8 cellular contexts compared by ENCODE assay signal in the genomic region with DNA sequence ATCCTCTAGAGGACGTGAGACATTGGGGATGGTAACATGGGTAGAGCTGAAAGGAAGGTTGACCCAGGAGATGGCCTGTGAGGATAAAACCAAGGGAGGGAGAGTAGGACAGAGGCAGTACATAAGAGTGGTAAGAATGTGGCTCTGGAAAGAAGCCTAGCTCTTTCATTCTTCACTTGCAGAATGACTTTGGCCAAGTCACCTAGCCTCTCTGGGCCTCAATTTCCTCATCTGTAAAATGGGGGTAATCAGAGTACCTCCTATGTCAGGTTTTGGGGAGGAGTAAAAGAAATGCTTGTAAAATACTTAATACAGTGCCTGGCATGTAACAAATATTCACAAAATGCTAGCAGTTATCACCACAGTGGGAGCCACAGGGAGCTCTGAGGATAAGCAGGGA. TPM values are rescaled to one million over a fixed set of nuclear protein-coding genes. Genes with fewer than 3 reads are reported as not detected.
DNase-seq lines count a peak whose midpoint lies in the region; ATAC-seq and TF ChIP-seq lines count a peak whose summit lies in the region.

No MANE protein-coding gene starts in this region.

- POLR2A ChIA-PET in GM10248 (lab: Yijun Ruan, JAX): no interaction called here

- H3K4me1 Mint-ChIP-seq in progenitor cell of endocrine pancreas (ENCODE audit: low read depth): peaks cover 58% of the 10 kb centered on the region

- peak overlapping the region; percentile 82 for H3K4me3 Mint-ChIP-seq in progenitor cell of endocrine pancreas (ENCODE audit: low read depth)

- ATAC-seq in GM18520 (IDR thresholded peaks at IDR 0.05; ENCODE audit: unreplicated experiment): no peak

- H3K36me3 Mint-ChIP-seq in progenitor cell of endocrine pancreas (ENCODE audit: insufficient read depth): peaks cover 9% of the 10 kb centered on the region

- no peak for TF ChIP-seq POLR2A in esophagus muscularis mucosa (IDR thresholded peaks at IDR 0.05; ENCODE audit: low read depth)

- TF ChIP-seq EP300 in esophagus muscularis mucosa (IDR thresholded peaks at IDR 0.05): no peak

- H4K20me1 ChIP-seq in DOHH2 (ENCODE audit: control insufficient read depth, insufficient read depth, low read depth, low read length): peaks cover 8% of the 10 kb centered on the region; the same call in 1 of the 2 replicates

- H3K4me3 ChIP-seq in DOHH2 (ENCODE audit: low read length) (peak overlapping the region; percentile 87), SJCRH30 (peak overlapping the region; percentile 75), esophagus muscularis mucosa (peak overlapping the region; percentile 64 to 86 (median 73))

- no peaks in the 10 kb centered on the region for H3K9me2 ChIP-seq in DOHH2 (replicated peaks; ENCODE audit: control insufficient read depth, low read length)

- H3K9me3 ChIP-seq in DOHH2 (ENCODE audit: control insufficient read depth, insufficient read depth, low read length) (no peaks in the 10 kb centered on the region), SJCRH30 (replicated peaks) (no peaks in the 10 kb centered on the region), esophagus muscularis mucosa (no peaks in the 10 kb centered on the region)

- no peak for TF ChIP-seq CTCF in DOHH2 (IDR thresholded peaks at IDR 0.05; ENCODE audit: low read depth, low read length, poor library complexity, severe bottlenecking)
- no peak for TF ChIP-seq CTCF in esophagus muscularis mucosa (IDR thresholded peaks at IDR 0.05)
- no peak for TF ChIP-seq CTCF in progenitor cell of endocrine pancreas (IDR thresholded peaks at IDR 0.05; ENCODE audit: unreplicated experiment)
- no peak for TF ChIP-seq CTCF in GM10248 (IDR thresholded peaks at IDR 0.05; ENCODE audit: control extremely low read depth, extremely low read depth, low read depth, missing control alignments)

- intact Hi-C loops in esophagus muscularis mucosa (cut with DNase I): loop anchor here (5.0 kb wide), 1 partner anchor 311 kb away; a partner anchor contains a TSS

- H3K27ac ChIP-seq in DOHH2 (ENCODE audit: low read depth, low read length): peak overlapping the region; percentile 96
- peak overlapping the region; percentile 22; the same call in 1 of the 2 replicates for H3K27ac ChIP-seq in SJCRH30
- H3K27ac ChIP-seq in esophagus muscularis mucosa (replicated peaks in 1 of 4): peak overlapping the region; percentile 97 to 98 (median 98)

- CTCF ChIA-PET in GM10248 (lab: Yijun Ruan, JAX): interaction anchor here (1.0 to 2.0 kb wide), 6 partner anchors 9 to 98 kb away, joined by 3 to 9 read pairs (median 4); a partner anchor contains a TSS

- WGBS in esophagus muscularis mucosa: 56% methylated on average over 1 of the region's 1 CpG

- no peaks in the 10 kb centered on the region for H3K27me3 ChIP-seq in DOHH2 (ENCODE audit: control insufficient read depth, low read length)
- H3K27me3 ChIP-seq in SJCRH30: no peaks in the 10 kb centered on the region
- H3K27me3 ChIP-seq in esophagus muscularis mucosa: no peaks in the 10 kb centered on the region

- H3K4me1 ChIP-seq in DOHH2 (ENCODE audit: control insufficient read depth, low read length): peaks cover 51% of the 10 kb centered on the region
- H3K4me1 ChIP-seq in SJCRH30: peaks cover 13% of the 10 kb centered on the region
- H3K4me1 ChIP-seq in esophagus muscularis mucosa: peaks cover 55 to 92% (median 88%) of the 10 kb centered on the region in 4 donors

- no peaks in the 10 kb centered on the region for H3K9me3 Mint-ChIP-seq in progenitor cell of endocrine pancreas (ENCODE audit: low read depth)

- no peaks in the 10 kb centered on the region for H3K27me3 Mint-ChIP-seq in progenitor cell of endocrine pancreas

- H3F3A ChIP-seq in DOHH2 (ENCODE audit: control insufficient read depth, insufficient read depth): peaks cover 48% of the 10 kb centered on the region

- H3K36me3 ChIP-seq in DOHH2 (ENCODE audit: control insufficient read depth, low read length) (peaks cover 56% of the 10 kb centered on the region), SJCRH30 (no peaks in the 10 kb centered on the region), esophagus muscularis mucosa (peaks cover 3 to 17% (median 11%) of the 10 kb centered on the region in 4 donors)

- peak overlapping the region; percentile 93 for H3K4me2 ChIP-seq in DOHH2 (ENCODE audit: low read length)

- H3K27ac Mint-ChIP-seq in progenitor cell of endocrine pancreas: peak overlapping the region; percentile 96

- peaks cover 76% of the 10 kb centered on the region for H3K79me2 ChIP-seq in DOHH2 (ENCODE audit: control insufficient read depth, low read length)

- DNase-seq in SJCRH30: no peak
- no peak for DNase-seq in esophagus muscularis mucosa (ENCODE audit: extremely low spot score)
- no peak for DNase-seq in progenitor cell of endocrine pancreas (ENCODE audit: low spot score, unreplicated experiment)
- no peak for DNase-seq in GM10248 (ENCODE audit: extremely low spot score)
- no peak for DNase-seq in central memory CD4-positive, alpha-beta T cell
- no peak for DNase-seq in NCI-H187 (lab: John Stamatoyannopoulos, UW)

RNA-seq across cellular contexts. Expression of a gene that starts 6.9 kb away (rescaled TPM):
- 6.4 and 9.0 TPM in 2 replicates for total RNA-seq in SJCRH30 (2014; rRNA removed; shearing (Covaris generic))
- total RNA-seq in esophagus muscularis mucosa: 100 to 1,000 TPM in 1 of 4 donors, 10 to 100 TPM in 3; 10.8 to 101 (median 15.1) TPM
- 110 and 117 TPM in 2 replicates for total RNA-seq in progenitor cell of endocrine pancreas

RNA-seq across cellular contexts. Expression of a gene that starts 14.0 kb away (rescaled TPM):
- total RNA-seq in SJCRH30 (2014; rRNA removed; shearing (Covaris generic)): 0.36 and 0.63 TPM in 2 replicates
- total RNA-seq in esophagus muscularis mucosa (10 to 100 TPM; 13.3 to 45.9 (median 42.5) TPM), progenitor cell of endocrine pancreas (11.3 and 15.8 TPM in 2 replicates)

RNA-seq across cellular contexts. Expression of a gene that starts 16.5 kb away (rescaled TPM):
- 30.4 and 45.3 TPM in 2 replicates for total RNA-seq in SJCRH30 (2014; rRNA removed; shearing (Covaris generic))
- total RNA-seq in esophagus muscularis mucosa (100 to 1,000 TPM in 2 of 4 donors, 10 to 100 TPM in 2; 61.4 to 110 (median 102) TPM), progenitor cell of endocrine pancreas (63.4 and 70.0 TPM in 2 replicates)

RNA-seq across cellular contexts. Expression of a gene that starts 16.9 kb away (rescaled TPM):
- total RNA-seq in SJCRH30 (2014; rRNA removed; shearing (Covaris generic)): 3.5 and 5.3 TPM in 2 replicates
- total RNA-seq in esophagus muscularis mucosa (10 to 100 TPM; 11.6 to 14.9 (median 12.0) TPM), progenitor cell of endocrine pancreas (16.3 and 18.2 TPM in 2 replicates)

RNA-seq across cellular contexts. Expression of a gene that starts 47.7 kb away (rescaled TPM):
- 101 and 109 TPM in 2 replicates for total RNA-seq in SJCRH30 (2014; rRNA removed; shearing (Covaris generic))
- total RNA-seq in esophagus muscularis mucosa: 100 to 1,000 TPM in 3 of 4 donors, 10 to 100 TPM in 1; 82.7 to 139 (median 111) TPM
- 112 and 119 TPM in 2 replicates for total RNA-seq in progenitor cell of endocrine pancreas

Comparison
In these comparisons a context has a peak if more than half of its experiments do, and no peak if none do; other contexts are left out.
1. H3K27ac ChIP-seq: peak in every context shown above with its lines; median percentile 98 in esophagus muscularis mucosa; 96 in DOHH2; 22 in SJCRH30.